In genomic region chr3:188509316-188509715, GRCh38 we compare ENCODE assay signal across 25 cellular contexts.
"Had no signal": no experiment of that assay in that cellular context is flagged by ENCODE, and none has a peak within 500 bp of the region (broad histone marks: within the 10 kb centered on the region; RNA-seq: fewer than 3 reads in every experiment).

No MANE protein-coding gene starts in this region.

- DNase-seq: cortex of kidney; effector CD8-positive, alpha-beta T cell; effector memory CD8-positive, alpha-beta T cell; endodermal cell; erythroblast; esophagus squamous epithelium; foreskin fibroblast; foreskin melanocyte; gastrocnemius medialis; glutamatergic neuron; head of caudate nucleus; heart right ventricle; hippocampal formation; left cardiac atrium; left lung; left ventricle myocardium superior; lower lobe of right lung; mesenchymal stem cell; mucosa of descending colon; naive B cell; naive thymus-derived CD8-positive, alpha-beta T cell had no signal

- H3K27ac ChIP-seq: epithelial cell of prostate, esophagus squamous epithelium, heart right ventricle, left lung, lower lobe of right lung had no signal

- H3K4me3 ChIP-seq: esophagus squamous epithelium, gastrocnemius medialis, heart right ventricle, left lung, lower lobe of right lung, mucosa of descending colon had no signal

- H3K4me3 Mint-ChIP-seq: dendritic cell treated with granulocyte-macrophage colony-stimulating factor and Interleukin-4, amounts not matched to agents 40 ng/mL and 50 ng/mL, for 4 days; effector memory CD8-positive, alpha-beta T cell; endodermal cell; mesothelial cell of epicardium; naive thymus-derived CD8-positive, alpha-beta T cell had no signal

- ATAC-seq: effector memory CD8-positive, alpha-beta T cell; esophagus mucosa; gastrocnemius medialis; heart right ventricle; left cardiac atrium; left lung; left ventricle myocardium superior; lower lobe of right lung; mucosa of descending colon; naive thymus-derived CD8-positive, alpha-beta T cell had no signal

- H3K27me3 ChIP-seq: esophagus squamous epithelium, gastrocnemius medialis, heart right ventricle, left lung had no signal

- H3K4me1 Mint-ChIP-seq: mesothelial cell of epicardium had no signal

- H3K27ac Mint-ChIP-seq: dendritic cell treated with granulocyte-macrophage colony-stimulating factor and Interleukin-4, amounts not matched to agents 40 ng/mL and 50 ng/mL, for 4 days; effector memory CD8-positive, alpha-beta T cell; endodermal cell; mesothelial cell of epicardium; naive thymus-derived CD8-positive, alpha-beta T cell had no signal

- H3K36me3 ChIP-seq: esophagus squamous epithelium, gastrocnemius medialis, heart right ventricle, left lung, lower lobe of right lung had no signal

- H3K27me3 Mint-ChIP-seq: dendritic cell treated with granulocyte-macrophage colony-stimulating factor and Interleukin-4, amounts not matched to agents 40 ng/mL and 50 ng/mL, for 4 days; effector memory CD8-positive, alpha-beta T cell; naive B cell; naive thymus-derived CD8-positive, alpha-beta T cell had no signal

- H3K9me3 ChIP-seq: esophagus squamous epithelium, gastrocnemius medialis, mucosa of descending colon had no signal
